36 cellular contexts compared by ENCODE assay signal in genomic region chr9:98652302-98652701, GRCh38. TPM values are rescaled to one million over a fixed set of nuclear protein-coding genes. Genes with fewer than 3 reads are reported as not detected.
"Had no signal": no experiment of that assay in that cellular context is flagged by ENCODE, and none has a peak within 500 bp of the region (broad histone marks: within the 10 kb centered on the region; RNA-seq: fewer than 3 reads in every experiment).

No MANE protein-coding gene starts in this region.

- H3K4me3 ChIP-seq: cardiac muscle cell, colonic mucosa had no signal

- H3K4me1 Mint-ChIP-seq: activated B cell treated with CpG ODN at 0.5 μM for 24 hours; activated CD4-positive, alpha-beta memory T cell treated with anti-CD3 and anti-CD28 coated beads, Interleukin-2, amount 10 ng/mL, durations not matched to agents 7 days and 5 days; activated CD4-positive, alpha-beta T cell treated with anti-CD3 and anti-CD28 coated beads for 36 hours; activated CD4-positive, alpha-beta T cell treated with anti-CD3 and anti-CD28 coated beads, Interleukin-2, amount 10 ng/mL, durations not matched to agents 7 days and 5 days; activated naive CD4-positive, alpha-beta T cell treated with anti-CD3 and anti-CD28 coated beads, Interleukin-2, amount 10 ng/mL, durations not matched to agents 7 days and 5 days; activated naive CD4-positive, alpha-beta T cell treated with anti-CD3 and anti-CD28 coated beads, Interleukin-2, amount 50 U/mL, for 24 hours; activated naive CD8-positive, alpha-beta T cell treated with anti-CD3 and anti-CD28 coated beads, Interleukin-2, amount 10 ng/mL, durations not matched to agents 7 days and 5 days; central memory CD8-positive, alpha-beta T cell had no signal

- H3K4me1 ChIP-seq: colonic mucosa had no signal

- H3K9me3 ChIP-seq: colonic mucosa had no signal

- H3K36me3 ChIP-seq: cardiac muscle cell, colonic mucosa had no signal

- H3K9me3 Mint-ChIP-seq: activated CD4-positive, alpha-beta memory T cell treated with anti-CD3 and anti-CD28 coated beads, Interleukin-2, amount 10 ng/mL, durations not matched to agents 7 days and 5 days; activated CD4-positive, alpha-beta T cell treated with anti-CD3 and anti-CD28 coated beads, Interleukin-2, amount 10 ng/mL, durations not matched to agents 7 days and 5 days; activated naive CD4-positive, alpha-beta T cell treated with anti-CD3 and anti-CD28 coated beads, Interleukin-2, amount 10 ng/mL, durations not matched to agents 7 days and 5 days; activated naive CD8-positive, alpha-beta T cell treated with anti-CD3 and anti-CD28 coated beads, Interleukin-2, amount 10 ng/mL, durations not matched to agents 7 days and 5 days; activated T-helper 2 cell treated with anti-CD3 and anti-CD28 coated beads, Interferon-gamma antibody, Interleukin-2, Interleukin-4, amounts not matched to agents 10 μg/mL and 5 μg/mL and 100 μg/mL, durations not matched to agents 14 hours and 24 hours and 36 hours; T-helper 1 cell treated with Interleukin-12 subunit alpha and Interleukin-12 subunit beta and Interleukin-4 antibody, amounts not matched to agents 30 μg/mL and 1 μg/mL, for 36 hours; T-helper 2 cell treated with Interferon-gamma antibody and Interleukin-4, amounts not matched to agents 5 μg/mL and 100 μg/mL, for 36 hours had no signal

- H3K4me3 Mint-ChIP-seq: activated B cell treated with CpG ODN at 0.5 μM for 24 hours; activated CD4-positive, alpha-beta memory T cell treated with anti-CD3 and anti-CD28 coated beads, Interleukin-2, amount 10 ng/mL, durations not matched to agents 7 days and 5 days; activated CD4-positive, alpha-beta T cell treated with anti-CD3 and anti-CD28 coated beads for 36 hours; activated CD4-positive, alpha-beta T cell treated with anti-CD3 and anti-CD28 coated beads, Interleukin-2, amount 10 ng/mL, durations not matched to agents 7 days and 5 days; activated CD8-positive, alpha-beta memory T cell treated with anti-CD3 and anti-CD28 coated beads, Interleukin-2, amount 10 ng/mL, durations not matched to agents 7 days and 5 days; activated CD8-positive, alpha-beta T cell treated with anti-CD3 and anti-CD28 coated beads, Interleukin-2, amount 10 ng/mL, durations not matched to agents 7 days and 5 days; activated naive CD4-positive, alpha-beta T cell treated with anti-CD3 and anti-CD28 coated beads, Interleukin-2, amount 10 ng/mL, durations not matched to agents 7 days and 5 days; activated naive CD4-positive, alpha-beta T cell treated with anti-CD3 and anti-CD28 coated beads, Interleukin-2, amount 50 U/mL, for 24 hours; activated naive CD8-positive, alpha-beta T cell; activated naive CD8-positive, alpha-beta T cell treated with anti-CD3 and anti-CD28 coated beads, Interleukin-2, amount 10 ng/mL, durations not matched to agents 7 days and 5 days; activated naive CD8-positive, alpha-beta T cell treated with anti-CD3 and anti-CD28 coated beads, Interleukin-2, amount 50 U/mL, for 24 hours; activated T-cell treated with anti-CD3 and anti-CD28 coated beads, Interleukin-2, amount 50 U/mL, for 24 hours; brain; central memory CD8-positive, alpha-beta T cell; T-helper 1 cell treated with Interleukin-12 subunit alpha and Interleukin-12 subunit beta and Interleukin-4 antibody, amounts not matched to agents 30 μg/mL and 1 μg/mL, for 36 hours; T-helper 2 cell treated with Interferon-gamma antibody and Interleukin-4, amounts not matched to agents 5 μg/mL and 100 μg/mL, for 36 hours had no signal

- H3K27me3 ChIP-seq: cardiac muscle cell, colonic mucosa had no signal

- H3K27ac Mint-ChIP-seq: activated B cell treated with CpG ODN at 0.5 μM for 24 hours; activated CD4-positive, alpha-beta memory T cell treated with anti-CD3 and anti-CD28 coated beads, Interleukin-2, amount 10 ng/mL, durations not matched to agents 7 days and 5 days; activated CD4-positive, alpha-beta T cell treated with anti-CD3 and anti-CD28 coated beads for 36 hours; activated CD4-positive, alpha-beta T cell treated with anti-CD3 and anti-CD28 coated beads, Interleukin-2, amount 10 ng/mL, durations not matched to agents 7 days and 5 days; activated CD8-positive, alpha-beta memory T cell treated with anti-CD3 and anti-CD28 coated beads, Interleukin-2, amount 10 ng/mL, durations not matched to agents 7 days and 5 days; activated CD8-positive, alpha-beta T cell treated with anti-CD3 and anti-CD28 coated beads, Interleukin-2, amount 10 ng/mL, durations not matched to agents 7 days and 5 days; activated naive CD4-positive, alpha-beta T cell treated with anti-CD3 and anti-CD28 coated beads, Interleukin-2, amount 10 ng/mL, durations not matched to agents 7 days and 5 days; activated naive CD4-positive, alpha-beta T cell treated with anti-CD3 and anti-CD28 coated beads, Interleukin-2, amount 50 U/mL, for 24 hours; activated naive CD8-positive, alpha-beta T cell; activated naive CD8-positive, alpha-beta T cell treated with anti-CD3 and anti-CD28 coated beads, Interleukin-2, amount 10 ng/mL, durations not matched to agents 7 days and 5 days; activated naive CD8-positive, alpha-beta T cell treated with anti-CD3 and anti-CD28 coated beads, Interleukin-2, amount 50 U/mL, for 24 hours; activated T-cell treated with anti-CD3 and anti-CD28 coated beads, Interleukin-2, amount 50 U/mL, for 24 hours; activated T-helper 2 cell treated with anti-CD3 and anti-CD28 coated beads, Interferon-gamma antibody, Interleukin-2, Interleukin-4, amounts not matched to agents 10 μg/mL and 5 μg/mL and 100 μg/mL, durations not matched to agents 14 hours and 24 hours and 36 hours; brain; T-helper 1 cell treated with Interleukin-12 subunit alpha and Interleukin-12 subunit beta and Interleukin-4 antibody, amounts not matched to agents 30 μg/mL and 1 μg/mL, for 36 hours; T-helper 2 cell treated with Interferon-gamma antibody and Interleukin-4, amounts not matched to agents 5 μg/mL and 100 μg/mL, for 36 hours had no signal

- H3K27ac ChIP-seq: cardiac muscle cell, colonic mucosa, VCaP had no signal

- H3K36me3 Mint-ChIP-seq: activated CD8-positive, alpha-beta memory T cell treated with anti-CD3 and anti-CD28 coated beads, Interleukin-2, amount 10 ng/mL, durations not matched to agents 7 days and 5 days; activated naive CD4-positive, alpha-beta T cell treated with anti-CD3 and anti-CD28 coated beads, Interleukin-2, amount 10 ng/mL, durations not matched to agents 7 days and 5 days; activated naive CD4-positive, alpha-beta T cell treated with anti-CD3 and anti-CD28 coated beads, Interleukin-2, amount 50 U/mL, for 24 hours; activated naive CD8-positive, alpha-beta T cell; activated naive CD8-positive, alpha-beta T cell treated with anti-CD3 and anti-CD28 coated beads, Interleukin-2, amount 10 ng/mL, durations not matched to agents 7 days and 5 days; brain had no signal

- DNase-seq: activated B cell treated with CpG ODN at 0.5 μM for 24 hours; activated CD4-positive, alpha-beta memory T cell treated with anti-CD3 and anti-CD28 coated beads, Interleukin-2, amount 10 ng/mL, durations not matched to agents 7 days and 5 days; activated CD4-positive, alpha-beta T cell treated with anti-CD3 and anti-CD28 coated beads for 1 hour; activated CD4-positive, alpha-beta T cell treated with anti-CD3 and anti-CD28 coated beads for 36 hours; activated CD4-positive, alpha-beta T cell treated with anti-CD3 and anti-CD28 coated beads for 48 hours; activated CD4-positive, alpha-beta T cell treated with anti-CD3 and anti-CD28 coated beads, Interleukin-2, amount 10 ng/mL, durations not matched to agents 7 days and 5 days; activated CD4-positive, alpha-beta T cell treated with anti-CD3 and anti-CD28 coated beads, Interleukin-2, amount 50 U/mL, for 48 hours; activated CD8-positive, alpha-beta memory T cell treated with anti-CD3 and anti-CD28 coated beads for 24 hours; activated CD8-positive, alpha-beta memory T cell treated with anti-CD3 and anti-CD28 coated beads, Interleukin-2, amount 10 ng/mL, durations not matched to agents 7 days and 5 days; activated CD8-positive, alpha-beta memory T cell treated with anti-CD3 and anti-CD28 coated beads, Interleukin-2, amount 50 U/mL, for 48 hours; activated CD8-positive, alpha-beta T cell treated with anti-CD3 and anti-CD28 coated beads, Interleukin-2, amount 10 ng/mL, durations not matched to agents 7 days and 5 days; activated effector memory CD4-positive, alpha-beta T cell treated with Interleukin-2 at 50 U/mL for 16 hours; activated gamma-delta T cell; activated naive CD4-positive, alpha-beta T cell treated with anti-CD3 and anti-CD28 coated beads, Interleukin-2, amount 10 ng/mL, durations not matched to agents 7 days and 5 days; activated naive CD4-positive, alpha-beta T cell treated with Interleukin-2 at 50 U/mL for 16 hours; activated naive CD8-positive, alpha-beta T cell treated with anti-CD3 and anti-CD28 coated beads, Interleukin-2, amount 10 ng/mL, durations not matched to agents 7 days and 5 days; activated naive CD8-positive, alpha-beta T cell treated with anti-CD3 and anti-CD28 coated beads, Interleukin-2, amount 50 U/mL, for 24 hours; activated T-cell treated with anti-CD3 and anti-CD28 coated beads, Interleukin-2, amount 50 U/mL, for 24 hours; activated T-cell treated with anti-CD3 and anti-CD28 coated beads, Interleukin-2, amount 50 U/mL, for 48 hours; amniotic stem cell; aorta; caudate nucleus; cerebellar nuclear complex; colonic mucosa; T-helper 2 cell; T-helper 9 cell had no signal

- ATAC-seq: activated CD4-positive, alpha-beta T cell treated with anti-CD3 and anti-CD28 coated beads for 36 hours; activated CD8-positive, alpha-beta memory T cell treated with anti-CD3 and anti-CD28 coated beads, Interleukin-2, amount 10 ng/mL, durations not matched to agents 7 days and 5 days; activated CD8-positive, alpha-beta T cell treated with anti-CD3 and anti-CD28 coated beads, Interleukin-2, amount 10 ng/mL, durations not matched to agents 7 days and 5 days; activated naive CD8-positive, alpha-beta T cell treated with anti-CD3 and anti-CD28 coated beads, Interleukin-2, amount 50 U/mL, for 24 hours had no signal

RNA-seq across cellular contexts. Expression of gene GABBR2, which starts 56.4 kb away (rescaled TPM):
- total RNA-seq: activated B cell treated with CpG ODN at 0.5 μM for 24 hours; activated CD4-positive, alpha-beta memory T cell treated with anti-CD3 and anti-CD28 coated beads, Interleukin-2, amount 10 ng/mL, durations not matched to agents 7 days and 5 days; activated CD4-positive, alpha-beta T cell treated with anti-CD3 and anti-CD28 coated beads for 36 hours; activated CD4-positive, alpha-beta T cell treated with anti-CD3 and anti-CD28 coated beads, Interleukin-2, amount 10 ng/mL, durations not matched to agents 7 days and 5 days; activated CD8-positive, alpha-beta memory T cell treated with anti-CD3 and anti-CD28 coated beads, Interleukin-2, amount 10 ng/mL, durations not matched to agents 7 days and 5 days; activated CD8-positive, alpha-beta T cell treated with anti-CD3 and anti-CD28 coated beads, Interleukin-2, amount 10 ng/mL, durations not matched to agents 7 days and 5 days; activated naive CD8-positive, alpha-beta T cell treated with anti-CD3 and anti-CD28 coated beads, Interleukin-2, amount 10 ng/mL, durations not matched to agents 7 days and 5 days; activated T-helper 2 cell treated with anti-CD3 and anti-CD28 coated beads, Interferon-gamma antibody, Interleukin-2, Interleukin-4, amounts not matched to agents 10 μg/mL and 5 μg/mL and 100 μg/mL, durations not matched to agents 14 hours and 24 hours and 36 hours; bronchial epithelial cell had no signal
- polyA plus RNA-seq: aorta, cardiac muscle cell had no signal
